In the genomic region with DNA sequence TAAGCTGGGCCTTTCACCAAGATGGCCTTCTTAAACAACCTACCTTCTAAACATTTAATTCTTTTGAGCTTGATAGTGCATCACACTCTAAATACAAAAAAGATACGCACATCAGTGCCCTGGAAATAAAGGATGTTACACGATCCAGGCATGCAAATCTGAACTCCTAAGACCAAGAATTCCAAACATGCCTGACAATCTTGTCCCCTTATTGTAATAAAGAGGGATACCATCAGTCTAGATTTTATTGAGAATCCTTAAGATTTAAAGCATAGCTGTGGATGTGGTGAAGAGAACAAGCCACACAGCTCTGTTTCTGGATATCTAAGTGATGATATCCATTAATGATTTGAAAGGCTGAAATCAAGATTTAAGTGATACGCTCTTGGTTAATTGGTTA, we compare ENCODE assay signal across 2 cellular contexts.
A peak's percentile ranks its signal among the peaks of the same experiment; 100 is the strongest.
TF ChIP-seq lines count a peak whose summit lies in the region.

No MANE protein-coding gene starts in this region.

TF ChIP-seq in IMR-90, 13 proteins besides CTCF, POLR2A, EP300 and RAD21:
- TF ChIP-seq RCOR1 (IDR thresholded peaks at IDR 0.05; ENCODE audit: insufficient replicate concordance, low read length) = no peak
- TF ChIP-seq CEBPB (IDR thresholded peaks at IDR 0.05; ENCODE audit: low read depth, low read length) = no peak

TF ChIP-seq in K562, 482 proteins besides CTCF, POLR2A, EP300 and RAD21:
- no peak for TF ChIP-seq ZNF644 (tag; IDR thresholded peaks at IDR 0.05; ENCODE audit: low read depth)
- TF ChIP-seq RBFOX2 (IDR thresholded peaks at IDR 0.05; ENCODE audit: low read depth, low read length) = 0 out of 2 replicates have a peak, but pooled peaks have one; percentile 8
- no peak for TF ChIP-seq BRF1 (IDR thresholded peaks at IDR 0.05; ENCODE audit: borderline replicate concordance, extremely low read depth, insufficient read length)
